1 cellular context compared by ENCODE assay signal in the genomic region with DNA sequence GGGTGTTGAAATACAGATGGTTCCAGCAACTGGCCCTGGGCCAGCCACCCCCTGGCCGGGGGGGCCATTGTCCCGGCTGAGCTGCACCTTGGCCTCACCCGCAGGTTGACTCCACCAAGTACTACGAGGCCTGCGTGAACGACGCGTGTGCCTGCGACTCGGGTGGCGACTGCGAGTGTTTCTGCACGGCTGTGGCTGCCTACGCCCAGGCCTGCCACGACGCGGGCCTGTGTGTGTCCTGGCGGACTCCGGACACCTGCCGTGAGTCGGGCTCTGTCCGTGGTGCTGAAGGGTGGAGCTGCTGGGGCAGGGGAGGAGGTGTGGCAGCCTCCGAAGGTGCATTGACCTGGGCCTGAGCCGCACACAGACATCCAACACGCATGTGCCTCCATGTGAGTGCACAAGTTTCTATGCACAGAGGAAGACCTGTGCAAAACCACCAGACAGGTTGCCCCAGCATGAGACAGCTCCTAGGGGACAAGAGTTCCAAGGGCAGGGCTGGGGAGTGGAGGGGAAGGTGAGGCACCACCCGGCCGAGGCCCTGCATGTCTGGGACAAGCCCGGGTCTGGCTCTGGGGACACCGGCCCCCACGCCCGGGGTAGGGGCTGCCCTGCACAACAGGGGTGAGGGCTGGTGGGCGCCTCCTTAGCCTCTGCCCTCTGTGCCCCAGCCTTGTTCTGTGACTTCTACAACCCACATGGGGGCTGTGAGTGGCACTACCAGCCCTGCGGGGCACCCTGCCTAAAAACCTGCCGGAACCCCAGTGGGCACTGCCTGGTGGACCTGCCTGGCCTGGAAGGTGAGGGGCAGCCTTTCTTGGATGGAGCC.
TF ChIP-seq lines count a peak whose summit lies in the region.

No MANE protein-coding gene starts in this region.

TF ChIP-seq in HepG2, 621 proteins besides CTCF, POLR2A, EP300 and RAD21 (continued from another document and continues in another):
- TF ChIP-seq ZNF589 (CRISPR knock-in tag; conservative IDR thresholded peaks at IDR 0.05) (0 out of 2 replicates have a peak, but pooled peaks have one; percentile 67), ATF7-NPFF (CRISPR knock-in tag; IDR thresholded peaks at IDR 0.05; ENCODE audit: low read depth) (peak; percentile 24; the same call in 1 of the 2 replicates), ZNF441 (CRISPR knock-in tag; IDR thresholded peaks at IDR 0.05; ENCODE audit: borderline replicate concordance) (peak; percentile 64; the same call in 1 of the 2 replicates), ZEB1 (IDR thresholded peaks at IDR 0.05; ENCODE audit: insufficient replicate concordance, low read depth) (no peak), ZNF510 (CRISPR knock-in tag; IDR thresholded peaks at IDR 0.05; ENCODE audit: low read depth) (no peak), ZNF552 (CRISPR knock-in tag; IDR thresholded peaks at IDR 0.05; ENCODE audit: borderline replicate concordance) (0 out of 2 replicates have a peak, but pooled peaks have one; percentile 38), PRDM4 (CRISPR knock-in tag; IDR thresholded peaks at IDR 0.05; ENCODE audit: borderline replicate concordance) (no peak), ZNF558 (CRISPR knock-in tag; IDR thresholded peaks at IDR 0.05; ENCODE audit: borderline replicate concordance) (peak; percentile 38; the same call in 1 of the 2 replicates), SPEN (CRISPR knock-in tag; IDR thresholded peaks at IDR 0.05; ENCODE audit: low read depth) (0 out of 2 replicates have a peak, but pooled peaks have one; percentile 28), ZMAT5 (CRISPR knock-in tag; IDR thresholded peaks at IDR 0.05; ENCODE audit: borderline replicate concordance, low read depth) (no peak), SATB2 (CRISPR knock-in tag; IDR thresholded peaks at IDR 0.05) (peak; percentile 65; the same call in 1 of the 2 replicates), ZNF232 (CRISPR knock-in tag; IDR thresholded peaks at IDR 0.05; ENCODE audit: borderline replicate concordance) (peak; percentile 74; the same call in 1 of the 2 replicates), ZNF331 (CRISPR knock-in tag; IDR thresholded peaks at IDR 0.05) (peak; percentile 71), TOPORS (CRISPR knock-in tag; IDR thresholded peaks at IDR 0.05) (no peak), AHR (CRISPR knock-in tag; IDR thresholded peaks at IDR 0.05) (0 out of 2 replicates have a peak, but pooled peaks have one; percentile 49), FOSL1 (CRISPR knock-in tag; IDR thresholded peaks at IDR 0.05; ENCODE audit: borderline replicate concordance) (no peak), KLF9 (CRISPR knock-in tag; IDR thresholded peaks at IDR 0.05; ENCODE audit: low read depth) (no peak), ZNF792 (CRISPR knock-in tag; IDR thresholded peaks at IDR 0.05) (0 out of 2 replicates have a peak, but pooled peaks have one; percentile 50), ATF4 (CRISPR knock-in tag; IDR thresholded peaks at IDR 0.05) (no peak), RFXANK (CRISPR knock-in tag; IDR thresholded peaks at IDR 0.05) (no peak), SUZ12 (IDR thresholded peaks at IDR 0.05; ENCODE audit: low read depth, low read length) (no peak), MEIS1 (CRISPR knock-in tag; IDR thresholded peaks at IDR 0.05; ENCODE audit: borderline replicate concordance) (no peak), ZNF878 (CRISPR knock-in tag; IDR thresholded peaks at IDR 0.05) (no peak), ZNF580 (CRISPR knock-in tag; IDR thresholded peaks at IDR 0.05; ENCODE audit: borderline replicate concordance, low read depth) (peak; percentile 26; the same call in 1 of the 2 replicates), ERF (CRISPR knock-in tag; IDR thresholded peaks at IDR 0.05) (peak; percentile 70), E2F5 (CRISPR knock-in tag; conservative IDR thresholded peaks at IDR 0.05) (no peak), MIER3 (CRISPR knock-in tag; IDR thresholded peaks at IDR 0.05; ENCODE audit: borderline replicate concordance) (0 out of 2 replicates have a peak, but pooled peaks have one; percentile 59), ZMYM4 (CRISPR knock-in tag; IDR thresholded peaks at IDR 0.05) (0 out of 2 replicates have a peak, but pooled peaks have one; percentile 47), NFKBIZ (CRISPR knock-in tag; IDR thresholded peaks at IDR 0.05) (no peak), ZNF136 (CRISPR knock-in tag; IDR thresholded peaks at IDR 0.05; ENCODE audit: low read depth) (no peak)
- TF ChIP-seq, protein P1, sequence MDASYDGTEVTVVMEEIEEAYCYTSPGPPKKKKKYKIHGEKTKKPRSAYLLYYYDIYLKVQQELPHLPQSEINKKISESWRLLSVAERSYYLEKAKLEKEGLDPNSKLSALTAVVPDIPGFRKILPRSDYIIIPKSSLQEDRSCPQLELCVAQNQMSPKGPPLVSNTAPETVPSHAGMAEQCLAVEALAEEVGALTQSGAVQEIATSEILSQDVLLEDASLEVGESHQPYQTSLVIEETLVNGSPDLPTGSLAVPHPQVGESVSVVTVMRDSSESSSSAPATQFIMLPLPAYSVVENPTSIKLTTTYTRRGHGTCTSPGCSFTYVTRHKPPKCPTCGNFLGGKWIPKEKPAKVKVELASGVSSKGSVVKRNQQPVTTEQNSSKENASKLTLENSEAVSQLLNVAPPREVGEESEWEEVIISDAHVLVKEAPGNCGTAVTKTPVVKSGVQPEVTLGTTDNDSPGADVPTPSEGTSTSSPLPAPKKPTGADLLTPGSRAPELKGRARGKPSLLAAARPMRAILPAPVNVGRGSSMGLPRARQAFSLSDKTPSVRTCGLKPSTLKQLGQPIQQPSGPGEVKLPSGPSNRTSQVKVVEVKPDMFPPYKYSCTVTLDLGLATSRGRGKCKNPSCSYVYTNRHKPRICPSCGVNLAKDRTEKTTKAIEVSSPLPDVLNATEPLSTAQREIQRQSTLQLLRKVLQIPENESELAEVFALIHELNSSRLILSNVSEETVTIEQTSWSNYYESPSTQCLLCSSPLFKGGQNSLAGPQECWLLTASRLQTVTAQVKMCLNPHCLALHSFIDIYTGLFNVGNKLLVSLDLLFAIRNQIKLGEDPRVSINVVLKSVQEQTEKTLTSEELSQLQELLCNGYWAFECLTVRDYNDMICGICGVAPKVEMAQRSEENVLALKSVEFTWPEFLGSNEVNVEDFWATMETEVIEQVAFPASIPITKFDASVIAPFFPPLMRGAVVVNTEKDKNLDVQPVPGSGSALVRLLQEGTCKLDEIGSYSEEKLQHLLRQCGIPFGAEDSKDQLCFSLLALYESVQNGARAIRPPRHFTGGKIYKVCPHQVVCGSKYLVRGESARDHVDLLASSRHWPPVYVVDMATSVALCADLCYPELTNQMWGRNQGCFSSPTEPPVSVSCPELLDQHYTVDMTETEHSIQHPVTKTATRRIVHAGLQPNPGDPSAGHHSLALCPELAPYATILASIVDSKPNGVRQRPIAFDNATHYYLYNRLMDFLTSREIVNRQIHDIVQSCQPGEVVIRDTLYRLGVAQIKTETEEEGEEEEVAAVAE (CRISPR knock-in tag; IDR thresholded peaks at IDR 0.05; ENCODE audit: borderline replicate concordance) = no peak
- TF ChIP-seq, protein P2, sequence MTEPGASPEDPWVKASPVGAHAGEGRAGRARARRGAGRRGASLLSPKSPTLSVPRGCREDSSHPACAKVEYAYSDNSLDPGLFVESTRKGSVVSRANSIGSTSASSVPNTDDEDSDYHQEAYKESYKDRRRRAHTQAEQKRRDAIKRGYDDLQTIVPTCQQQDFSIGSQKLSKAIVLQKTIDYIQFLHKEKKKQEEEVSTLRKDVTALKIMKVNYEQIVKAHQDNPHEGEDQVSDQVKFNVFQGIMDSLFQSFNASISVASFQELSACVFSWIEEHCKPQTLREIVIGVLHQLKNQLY (CRISPR knock-in tag; IDR thresholded peaks at IDR 0.05) = no peak
- TF ChIP-seq, protein P3, sequence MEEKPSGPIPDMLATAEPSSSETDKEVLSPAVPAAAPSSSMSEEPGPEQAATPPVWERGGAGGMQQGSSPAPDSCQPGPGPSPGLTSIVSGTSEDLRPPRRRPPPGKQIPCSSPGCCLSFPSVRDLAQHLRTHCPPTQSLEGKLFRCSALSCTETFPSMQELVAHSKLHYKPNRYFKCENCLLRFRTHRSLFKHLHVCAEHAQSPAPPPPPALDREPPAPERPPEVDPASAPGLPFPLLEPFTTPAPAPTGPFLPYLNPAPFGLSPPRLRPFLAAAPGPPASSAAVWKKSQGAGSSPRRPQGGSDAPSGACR (CRISPR knock-in tag; IDR thresholded peaks at IDR 0.05) = 0 out of 2 replicates have a peak, but pooled peaks have one; percentile 35
- TF ChIP-seq, protein P4, sequence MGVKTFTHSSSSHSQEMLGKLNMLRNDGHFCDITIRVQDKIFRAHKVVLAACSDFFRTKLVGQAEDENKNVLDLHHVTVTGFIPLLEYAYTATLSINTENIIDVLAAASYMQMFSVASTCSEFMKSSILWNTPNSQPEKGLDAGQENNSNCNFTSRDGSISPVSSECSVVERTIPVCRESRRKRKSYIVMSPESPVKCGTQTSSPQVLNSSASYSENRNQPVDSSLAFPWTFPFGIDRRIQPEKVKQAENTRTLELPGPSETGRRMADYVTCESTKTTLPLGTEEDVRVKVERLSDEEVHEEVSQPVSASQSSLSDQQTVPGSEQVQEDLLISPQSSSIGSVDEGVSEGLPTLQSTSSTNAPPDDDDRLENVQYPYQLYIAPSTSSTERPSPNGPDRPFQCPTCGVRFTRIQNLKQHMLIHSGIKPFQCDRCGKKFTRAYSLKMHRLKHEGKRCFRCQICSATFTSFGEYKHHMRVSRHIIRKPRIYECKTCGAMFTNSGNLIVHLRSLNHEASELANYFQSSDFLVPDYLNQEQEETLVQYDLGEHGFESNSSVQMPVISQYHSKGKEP (CRISPR knock-in tag; IDR thresholded peaks at IDR 0.05) = peak; percentile 77; the same call in 1 of the 2 replicates
- TF ChIP-seq, protein P5, sequence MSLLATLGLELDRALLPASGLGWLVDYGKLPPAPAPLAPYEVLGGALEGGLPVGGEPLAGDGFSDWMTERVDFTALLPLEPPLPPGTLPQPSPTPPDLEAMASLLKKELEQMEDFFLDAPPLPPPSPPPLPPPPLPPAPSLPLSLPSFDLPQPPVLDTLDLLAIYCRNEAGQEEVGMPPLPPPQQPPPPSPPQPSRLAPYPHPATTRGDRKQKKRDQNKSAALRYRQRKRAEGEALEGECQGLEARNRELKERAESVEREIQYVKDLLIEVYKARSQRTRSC (CRISPR knock-in tag; IDR thresholded peaks at IDR 0.05; ENCODE audit: low read depth) = no peak
- TF ChIP-seq, protein P6, sequence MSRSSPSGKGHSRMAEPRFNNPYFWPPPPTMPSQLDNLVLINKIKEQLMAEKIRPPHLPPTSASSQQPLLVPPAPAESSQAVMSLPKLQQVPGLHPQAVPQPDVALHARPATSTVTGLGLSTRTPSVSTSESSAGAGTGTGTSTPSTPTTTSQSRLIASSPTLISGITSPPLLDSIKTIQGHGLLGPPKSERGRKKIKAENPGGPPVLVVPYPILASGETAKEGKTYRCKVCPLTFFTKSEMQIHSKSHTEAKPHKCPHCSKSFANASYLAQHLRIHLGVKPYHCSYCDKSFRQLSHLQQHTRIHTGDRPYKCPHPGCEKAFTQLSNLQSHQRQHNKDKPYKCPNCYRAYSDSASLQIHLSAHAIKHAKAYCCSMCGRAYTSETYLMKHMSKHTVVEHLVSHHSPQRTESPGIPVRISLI (CRISPR knock-in tag; IDR thresholded peaks at IDR 0.05; ENCODE audit: borderline replicate concordance) = no peak
- TF ChIP-seq, protein P7, sequence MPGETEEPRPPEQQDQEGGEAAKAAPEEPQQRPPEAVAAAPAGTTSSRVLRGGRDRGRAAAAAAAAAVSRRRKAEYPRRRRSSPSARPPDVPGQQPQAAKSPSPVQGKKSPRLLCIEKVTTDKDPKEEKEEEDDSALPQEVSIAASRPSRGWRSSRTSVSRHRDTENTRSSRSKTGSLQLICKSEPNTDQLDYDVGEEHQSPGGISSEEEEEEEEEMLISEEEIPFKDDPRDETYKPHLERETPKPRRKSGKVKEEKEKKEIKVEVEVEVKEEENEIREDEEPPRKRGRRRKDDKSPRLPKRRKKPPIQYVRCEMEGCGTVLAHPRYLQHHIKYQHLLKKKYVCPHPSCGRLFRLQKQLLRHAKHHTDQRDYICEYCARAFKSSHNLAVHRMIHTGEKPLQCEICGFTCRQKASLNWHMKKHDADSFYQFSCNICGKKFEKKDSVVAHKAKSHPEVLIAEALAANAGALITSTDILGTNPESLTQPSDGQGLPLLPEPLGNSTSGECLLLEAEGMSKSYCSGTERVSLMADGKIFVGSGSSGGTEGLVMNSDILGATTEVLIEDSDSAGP (CRISPR knock-in tag; IDR thresholded peaks at IDR 0.05; ENCODE audit: borderline replicate concordance) = peak; percentile 42; the same call in 1 of the 2 replicates
